20 cellular contexts compared by ENCODE assay signal in the genomic region with DNA sequence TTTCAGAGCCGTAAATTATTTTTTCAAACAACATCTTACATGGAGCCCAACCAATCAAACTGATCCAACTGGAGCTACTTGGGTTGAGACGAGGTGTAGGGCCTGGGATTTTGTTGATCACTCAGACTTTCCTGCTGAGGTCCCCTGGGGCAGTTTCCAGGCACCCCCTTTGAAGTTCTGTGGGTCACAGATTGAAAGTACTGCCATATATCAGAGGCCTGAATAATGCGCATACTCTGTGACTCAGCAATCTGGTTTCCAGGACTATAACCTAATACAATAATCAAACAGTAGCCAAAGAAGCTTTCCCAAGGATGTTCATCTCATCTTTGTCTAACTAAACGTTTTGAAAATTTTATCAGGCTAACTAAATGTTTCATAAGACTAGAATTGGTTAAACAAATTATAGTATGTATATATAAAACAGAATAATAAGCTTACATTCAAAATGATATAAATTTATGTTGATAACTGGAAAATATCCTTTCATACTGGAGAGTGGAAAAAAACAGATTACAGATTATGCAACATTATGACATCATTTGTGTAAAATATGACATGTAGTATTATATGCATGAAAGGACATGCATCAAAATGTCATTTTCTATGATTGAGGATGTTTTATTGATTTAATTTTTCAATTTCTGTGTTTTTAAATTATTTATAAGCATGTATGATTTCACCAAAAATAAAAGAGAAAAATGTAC.
"Had no signal": no experiment of that assay in that cellular context is flagged by ENCODE, and none has a peak within 500 bp of the region (broad histone marks: within the 10 kb centered on the region; RNA-seq: fewer than 3 reads in every experiment).

No MANE protein-coding gene starts in this region.

- H3K4me3 ChIP-seq: body of pancreas, cardiac muscle cell, skin epidermis, stomach, suprapubic skin, tibial nerve had no signal

- H3K9me3 ChIP-seq: body of pancreas, neutrophil, stomach, suprapubic skin, tibial nerve had no signal

- H3K27me3 ChIP-seq: body of pancreas, neutrophil, stomach, suprapubic skin, tibial nerve had no signal

- DNase-seq: activated CD4-positive, alpha-beta T cell treated with anti-CD3 and anti-CD28 coated beads, Interleukin-2, amount 50 U/mL, for 48 hours; activated CD8-positive, alpha-beta memory T cell treated with anti-CD3 and anti-CD28 coated beads, Interleukin-2, amount 50 U/mL, for 48 hours; activated naive CD4-positive, alpha-beta T cell treated with anti-CD3 and anti-CD28 coated beads for 36 hours; activated naive CD8-positive, alpha-beta T cell treated with anti-CD3 and anti-CD28 coated beads, Interleukin-2, amount 10 ng/mL, durations not matched to agents 7 days and 5 days; activated T-cell treated with anti-CD3 and anti-CD28 coated beads, Interleukin-2, amount 50 U/mL, for 4 hours; amniotic stem cell; body of pancreas; cortex of kidney; right cardiac atrium; stimulated activated CD4-positive, alpha-beta T cell treated with anti-CD3 and anti-CD28 coated beads, Interleukin-1b, Interleukin-23, amount 100 ng/mL, for 48 hours; stomach; T-helper 9 cell had no signal

- H3K79me2 ChIP-seq: parathyroid adenoma had no signal

- H2AFZ ChIP-seq: parathyroid adenoma had no signal

- ATAC-seq: activated T-cell treated with anti-CD3 and anti-CD28 coated beads, Interleukin-2, amount 50 U/mL, for 4 hours; body of pancreas; right cardiac atrium; stimulated activated effector memory CD8-positive, alpha-beta T cell treated with anti-CD3 and anti-CD28 coated beads, Interleukin-12 subunit alpha, Interleukin-12 subunit beta, amount 100 ng/mL, for 72 hours had no signal

- H3K9ac ChIP-seq: parathyroid adenoma had no signal

- H3K27ac ChIP-seq: body of pancreas, cardiac muscle cell, epithelial cell of prostate, neutrophil, parathyroid adenoma, skin epidermis, stomach, suprapubic skin, tibial nerve had no signal

- H3K4me1 ChIP-seq: body of pancreas, parathyroid adenoma, stomach, suprapubic skin, tibial nerve had no signal

- H3K36me3 ChIP-seq: cardiac muscle cell, neutrophil, stomach, suprapubic skin, tibial nerve had no signal
